Comparison of ENCODE assay signal across 11 cellular contexts in genomic region chr5:1497271-1497777, GRCh38. TPM values are rescaled to one million over a fixed set of nuclear protein-coding genes. Genes with fewer than 3 reads are reported as not detected.
DNase-seq lines count a peak whose midpoint lies in the region; ATAC-seq and TF ChIP-seq lines count a peak whose summit lies in the region.
"Had no signal": no experiment of that assay in that cellular context is flagged by ENCODE, and none has a peak within 500 bp of the region (broad histone marks: within the 10 kb centered on the region; RNA-seq: fewer than 3 reads in every experiment).

No MANE protein-coding gene starts in this region.

- ATAC-seq in GM19351 (IDR thresholded peaks at IDR 0.05; ENCODE audit: unreplicated experiment) (peak; percentile 21), HG02973 (IDR thresholded peaks at IDR 0.05; ENCODE audit: unreplicated experiment) (peak; percentile 26), WTC11 (no peak)

- no peaks in the 10 kb centered on the region for H3K27me3 Mint-ChIP-seq in WTC11 (ENCODE audit: low read depth)

- DNase-seq in CD1c-positive myeloid dendritic cell (ENCODE audit: extremely low spot score) (peak; percentile 54), WTC11 (ENCODE audit: low spot score) (no peak), NCI-H1417 treated with DMSO at 0.1 percent for 48 hours (lab: John Stamatoyannopoulos, UW) (no peak), NCI-H748 treated with DMSO at 0.1 percent for 48 hours (lab: John Stamatoyannopoulos, UW) (no peak), cerebellar cortex (ENCODE audit: low spot score) (no peak), NCI-H1417 (lab: John Stamatoyannopoulos, UW) (no peak)
- DNase-seq: AML-193, T-helper 2 cell had no signal

- peaks cover 3% of the 10 kb centered on the region for H3K4me1 Mint-ChIP-seq in WTC11

- CTCF ChIA-PET in WTC11 (lab: Charles Lee), result no interaction called here

- H3K27ac Mint-ChIP-seq in WTC11, result peak overlapping the region; percentile 88
- H3K27ac Mint-ChIP-seq: activated T-helper 2 cell treated with anti-CD3 and anti-CD28 coated beads, Interferon-gamma antibody, Interleukin-2, Interleukin-4, amounts not matched to agents 10 μg/mL and 5 μg/mL and 100 μg/mL, durations not matched to agents 14 hours and 24 hours and 36 hours had no signal

- peaks cover 38% of the 10 kb centered on the region for H3K36me3 Mint-ChIP-seq in WTC11

- H3K9me3 Mint-ChIP-seq in WTC11, result no peaks in the 10 kb centered on the region
- H3K9me3 Mint-ChIP-seq: activated T-helper 2 cell treated with anti-CD3 and anti-CD28 coated beads, Interferon-gamma antibody, Interleukin-2, Interleukin-4, amounts not matched to agents 10 μg/mL and 5 μg/mL and 100 μg/mL, durations not matched to agents 14 hours and 24 hours and 36 hours had no signal

- no peak for TF ChIP-seq CTCF in WTC11 (IDR thresholded peaks at IDR 0.05)

- no peak overlapping the region for H3K4me3 Mint-ChIP-seq in WTC11

- POLR2A ChIA-PET in WTC11 (lab: Charles Lee), result no interaction called here

TF ChIP-seq in WTC11, 78 proteins besides CTCF, POLR2A, EP300 and RAD21:
- TF ChIP-seq ZNF219 (CRISPR knock-in tag; IDR thresholded peaks at IDR 0.05; ENCODE audit: borderline replicate concordance) (no peak), JUN (CRISPR knock-in tag; IDR thresholded peaks at IDR 0.05) (no peak), ZNF396 (CRISPR knock-in tag; IDR thresholded peaks at IDR 0.05; ENCODE audit: borderline replicate concordance) (no peak), ZMAT4 (CRISPR knock-in tag; IDR thresholded peaks at IDR 0.05) (no peak), NFYB (CRISPR knock-in tag; conservative IDR thresholded peaks at IDR 0.05; ENCODE audit: low read depth) (no peak), ATF1 (CRISPR knock-in tag; IDR thresholded peaks at IDR 0.05) (no peak), JAZF1 (CRISPR knock-in tag; IDR thresholded peaks at IDR 0.05) (no peak), ZNF425 (CRISPR knock-in tag; conservative IDR thresholded peaks at IDR 0.05) (no peak), ATF3 (CRISPR knock-in tag; conservative IDR thresholded peaks at IDR 0.05) (no peak), SMAD3 (CRISPR knock-in tag; IDR thresholded peaks at IDR 0.05; ENCODE audit: borderline replicate concordance) (no peak), NR3C1 (CRISPR knock-in tag; conservative IDR thresholded peaks at IDR 0.05; ENCODE audit: low read depth) (no peak), ZBTB21 (CRISPR knock-in tag; IDR thresholded peaks at IDR 0.05; ENCODE audit: borderline replicate concordance) (no peak), TP53 (CRISPR knock-in tag; IDR thresholded peaks at IDR 0.05) (no peak), GABPB1 (CRISPR knock-in tag; IDR thresholded peaks at IDR 0.05) (no peak), FOXK1 (CRISPR knock-in tag; IDR thresholded peaks at IDR 0.05) (no peak), ZNF671 (CRISPR knock-in tag; IDR thresholded peaks at IDR 0.05) (no peak), SOX15 (CRISPR knock-in tag; IDR thresholded peaks at IDR 0.05) (no peak), MLX (CRISPR knock-in tag; IDR thresholded peaks at IDR 0.05) (no peak)

RNA-seq across cellular contexts. Expression of gene LPCAT1, which starts 26.4 kb away (rescaled TPM):
- 206 to 215 TPM (median 210 TPM) in 3 replicates for total RNA-seq in WTC11 (2021)

RNA-seq across cellular contexts. Expression of gene SLC6A3, which starts 52.1 kb away (rescaled TPM):
- total RNA-seq in WTC11 (2021), result 0.53 to 0.74 TPM (median 0.64 TPM) in 3 replicates
- total RNA-seq: activated T-helper 2 cell treated with anti-CD3 and anti-CD28 coated beads, Interferon-gamma antibody, Interleukin-2, Interleukin-4, amounts not matched to agents 10 μg/mL and 5 μg/mL and 100 μg/mL, durations not matched to agents 14 hours and 24 hours and 36 hours had no signal
